8 cellular contexts compared by ENCODE assay signal in the genomic region with DNA sequence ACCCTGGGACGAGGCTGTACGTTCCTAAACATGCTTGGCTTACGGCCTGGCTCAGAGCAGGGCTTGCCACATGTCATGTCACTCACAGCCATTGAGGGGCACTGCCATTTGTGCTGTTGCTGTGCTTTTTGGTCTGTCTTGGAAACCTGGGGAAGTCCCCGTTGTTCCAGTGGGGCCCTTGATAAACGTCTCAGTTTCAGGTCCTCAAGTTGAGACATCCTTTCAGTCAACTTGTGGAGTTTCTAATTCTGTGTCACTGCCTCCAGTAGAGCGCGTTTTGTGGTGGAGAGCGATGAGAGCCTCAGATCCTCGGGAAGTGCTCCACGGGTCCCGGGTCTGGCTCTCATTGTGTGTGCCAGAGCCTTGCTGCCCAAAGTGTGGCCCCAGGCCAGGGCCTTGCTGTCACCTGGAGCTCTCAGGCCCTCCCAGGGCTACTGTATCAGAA. TPM values are rescaled to one million over a fixed set of nuclear protein-coding genes. Genes with fewer than 3 reads are reported as not detected.
DNase-seq lines count a peak whose midpoint lies in the region; ATAC-seq, FAIRE-seq and TF ChIP-seq lines count a peak whose summit lies in the region.

No MANE protein-coding gene starts in this region.

- peaks cover 14% of the 10 kb centered on the region for H3K27me3 Mint-ChIP-seq in Calu3 (ENCODE audit: unreplicated experiment)

- ATAC-seq in HG03064 (IDR thresholded peaks at IDR 0.05; ENCODE audit: low read depth, unreplicated experiment) = peak; percentile 98
- ATAC-seq in activated CD4-positive, CD25-positive, alpha-beta regulatory T cell treated with anti-CD3 and anti-CD28 coated beads, Interleukin-2, amount 50 U/mL, for 24 hours = peak; percentile 91 to 93

- intact Hi-C loops in Calu3 (cut with micrococcal nuclease; ENCODE audit: unreplicated experiment) = no loop called here

- H3K36me3 Mint-ChIP-seq in Calu3 (ENCODE audit: insufficient read depth, unreplicated experiment) = no peaks in the 10 kb centered on the region

- CTCF ChIA-PET in Calu3 (lab: Charles Lee) = no interaction called here

- peaks cover 2% of the 10 kb centered on the region for H3K9me3 Mint-ChIP-seq in Calu3 (ENCODE audit: low read depth, unreplicated experiment)

- no peak overlapping the region for H3K27ac Mint-ChIP-seq in Calu3 (ENCODE audit: unreplicated experiment)

- TF ChIP-seq CTCF in Calu3 (IDR thresholded peaks at IDR 0.05; ENCODE audit: unreplicated experiment) = no peak

- no TSS peak for BruUV-seq in Calu3 (replicated peaks; lab: Mats Ljungman, UMichigan)

- no peak overlapping the region for H3K4me3 Mint-ChIP-seq in Calu3 (ENCODE audit: low read depth, unreplicated experiment)

- peak; percentile 61 for DNase-seq in GM19239 (ENCODE audit: insufficient read length, low spot score)
- peak; percentile 57 to 68 for DNase-seq in stimulated activated CD4-positive, alpha-beta T cell treated with anti-CD3 and anti-CD28 coated beads, Interleukin-15, amount 100 ng/mL, for 48 hours (ENCODE audit: low read depth in 2 of 2)
- no peak for DNase-seq in Calu3
- no peak for DNase-seq in NCI-H82 treated with DMSO at 0.1 percent for 48 hours (lab: John Stamatoyannopoulos, UW; ENCODE audit: unreplicated experiment)
- no peak for DNase-seq in COLO829 (ENCODE audit: low spot score)
- no peak for DNase-seq in RCC 7860 (ENCODE audit: low spot score)

- FAIRE-seq in GM19239 (lab: Jason Lieb, UNC) = peak; percentile 100
- FAIRE-seq in RCC 7860 (lab: Jason Lieb, UNC) = no peak

- H3K4me1 Mint-ChIP-seq in Calu3 (ENCODE audit: low read depth, unreplicated experiment) = no peaks in the 10 kb centered on the region

RNA-seq across cellular contexts. Expression of a gene that starts 43.0 kb away (rescaled TPM):
- total RNA-seq in Calu3 (2022) = not detected in 2 replicates

Comparison
In these comparisons a context has a peak if more than half of its experiments do, and no peak if none do; other contexts are left out.
1. DNase-seq: peak in GM19239 (single experiment) and stimulated activated CD4-positive, alpha-beta T cell treated with anti-CD3 and anti-CD28 coated beads, Interleukin-15, amount 100 ng/mL, for 48 hours (2 of 2); none in Calu3 (single experiment), NCI-H82 treated with DMSO at 0.1 percent for 48 hours (single experiment), COLO829 (single experiment) and RCC 7860 (single experiment).